ENCODE assay signal across 1 cellular context in the genomic region with DNA sequence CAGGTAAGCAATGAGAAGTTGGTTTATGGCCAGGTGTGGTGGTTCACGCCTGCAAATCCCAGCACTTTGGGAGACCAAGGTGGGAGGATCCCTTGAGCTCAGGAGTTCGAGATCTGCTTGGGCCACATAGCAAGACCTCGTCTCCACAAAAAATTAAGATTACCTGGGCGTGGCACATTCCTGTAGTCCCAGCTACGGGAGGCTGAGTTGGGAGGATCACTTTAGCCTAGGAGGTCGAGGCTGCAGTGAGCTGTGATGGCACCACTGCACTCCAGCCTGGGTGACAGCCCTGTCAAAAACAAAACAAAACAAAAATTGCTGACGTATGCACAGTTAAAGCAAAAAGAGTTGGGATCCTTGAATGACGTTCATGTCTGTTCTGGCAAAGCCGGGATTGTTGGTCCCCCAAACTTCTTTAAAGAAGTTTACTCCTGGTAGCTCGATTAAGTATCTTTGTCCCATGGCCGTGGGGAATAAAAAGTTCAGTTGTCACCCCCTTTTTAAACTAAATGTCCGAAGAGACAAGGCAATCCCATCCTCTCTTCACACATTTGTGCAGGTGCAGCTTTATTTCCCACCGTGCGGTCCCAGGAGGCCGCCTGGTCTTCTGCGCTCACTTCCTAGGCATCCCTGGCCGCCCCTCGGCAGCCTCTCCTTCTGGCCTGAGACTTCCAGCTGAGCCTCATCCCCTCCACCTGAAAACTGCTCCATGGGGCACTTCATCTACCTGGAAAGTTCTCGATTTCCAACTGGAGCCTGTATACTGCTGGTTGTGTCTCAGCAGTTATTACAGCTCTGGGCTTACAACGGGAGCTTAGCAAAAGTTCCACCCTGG.
TF ChIP-seq lines count a peak whose summit lies in the region.

No MANE protein-coding gene starts in this region.

TF ChIP-seq in liver, 16 proteins besides CTCF, POLR2A, EP300 and RAD21 (continued from another document):
- TF ChIP-seq, protein P1, sequence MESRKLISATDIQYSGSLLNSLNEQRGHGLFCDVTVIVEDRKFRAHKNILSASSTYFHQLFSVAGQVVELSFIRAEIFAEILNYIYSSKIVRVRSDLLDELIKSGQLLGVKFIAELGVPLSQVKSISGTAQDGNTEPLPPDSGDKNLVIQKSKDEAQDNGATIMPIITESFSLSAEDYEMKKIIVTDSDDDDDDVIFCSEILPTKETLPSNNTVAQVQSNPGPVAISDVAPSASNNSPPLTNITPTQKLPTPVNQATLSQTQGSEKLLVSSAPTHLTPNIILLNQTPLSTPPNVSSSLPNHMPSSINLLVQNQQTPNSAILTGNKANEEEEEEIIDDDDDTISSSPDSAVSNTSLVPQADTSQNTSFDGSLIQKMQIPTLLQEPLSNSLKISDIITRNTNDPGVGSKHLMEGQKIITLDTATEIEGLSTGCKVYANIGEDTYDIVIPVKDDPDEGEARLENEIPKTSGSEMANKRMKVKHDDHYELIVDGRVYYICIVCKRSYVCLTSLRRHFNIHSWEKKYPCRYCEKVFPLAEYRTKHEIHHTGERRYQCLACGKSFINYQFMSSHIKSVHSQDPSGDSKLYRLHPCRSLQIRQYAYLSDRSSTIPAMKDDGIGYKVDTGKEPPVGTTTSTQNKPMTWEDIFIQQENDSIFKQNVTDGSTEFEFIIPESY (IDR thresholded peaks at IDR 0.05): no peak
- TF ChIP-seq RXRA (IDR thresholded peaks at IDR 0.05) (no peak), EGR1 (IDR thresholded peaks at IDR 0.05; ENCODE audit: low read depth in 2 of 2) (no peak), MAX (IDR thresholded peaks at IDR 0.05) (no peak), GABPA (IDR thresholded peaks at IDR 0.05 in 1 of 2, conservative IDR thresholded peaks at IDR 0.05 in 1 of 2) (no peak), HNF4G (IDR thresholded peaks at IDR 0.05) (no peak)
